ENCODE assay signal across 17 cellular contexts in the genomic region with DNA sequence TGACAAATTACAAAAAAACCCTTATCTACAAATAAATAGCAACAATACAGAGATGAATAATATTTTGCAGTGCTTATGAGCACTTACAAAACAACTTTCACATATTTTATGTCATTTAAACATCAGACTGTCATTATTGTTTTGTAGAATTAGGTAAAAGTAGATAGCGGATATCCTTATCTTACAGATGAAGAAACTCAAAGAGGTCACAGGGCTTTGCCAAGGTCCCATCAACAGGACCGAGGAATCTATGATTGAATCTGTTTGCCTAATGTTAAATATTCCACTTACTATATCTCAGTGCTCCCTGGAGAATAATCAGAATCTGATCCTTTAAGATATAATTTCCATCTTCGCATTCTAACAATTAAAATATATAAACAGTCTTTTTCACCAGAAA.
A peak's percentile ranks its signal among the peaks of the same experiment; 100 is the strongest.
DNase-seq lines count a peak whose midpoint lies in the region; ATAC-seq and TF ChIP-seq lines count a peak whose summit lies in the region.
"Had no signal": no experiment of that assay in that cellular context is flagged by ENCODE, and none has a peak within 500 bp of the region (broad histone marks: within the 10 kb centered on the region; RNA-seq: fewer than 3 reads in every experiment).

No MANE protein-coding gene starts in this region.

- H3K27me3 Mint-ChIP-seq in nephron (ENCODE audit: low read depth) = no peaks in the 10 kb centered on the region
- H3K27me3 Mint-ChIP-seq: B cell; CD4-positive, alpha-beta T cell had no signal

- H3K27ac ChIP-seq in left ventricle myocardium inferior (replicated peaks) (peak overlapping the region; percentile 70), heart right ventricle (peak overlapping the region in 2 of 10 donors; percentile 6 to 33)
- H3K27ac ChIP-seq: 22Rv1; A549; BLaER1 treated with 17β-estradiol and CSF1 and Interleukin-3, amounts not matched to agents 10 nM and 100 nM; C4-2B had no signal

- H3K36me3 ChIP-seq in left ventricle myocardium inferior (no peaks in the 10 kb centered on the region), heart right ventricle (no peaks in the 10 kb centered on the region)
- H3K36me3 ChIP-seq: BLaER1 treated with 17β-estradiol and CSF1 and Interleukin-3, amounts not matched to agents 10 nM and 100 nM had no signal

- H3K4me1 ChIP-seq in left ventricle myocardium inferior = peaks cover 5% of the 10 kb centered on the region
- peaks cover 0 to 24% (median 7%) of the 10 kb centered on the region in 9 donors for H3K4me1 ChIP-seq in heart right ventricle
- H3K4me1 ChIP-seq: A549, Caco-2 had no signal

- H3K4me1 Mint-ChIP-seq in nephron = peaks cover 38% of the 10 kb centered on the region
- H3K4me1 Mint-ChIP-seq: B cell had no signal

- DNase-seq in left ventricle myocardium inferior (no peak), heart right ventricle (no peak)
- DNase-seq: AML-193; Caco-2; Calu3; CD4-positive, alpha-beta T cell; CD8-positive, alpha-beta T cell; DMS79 treated with DMSO at 0.1 percent for 48 hours; GF-D8 had no signal

- no peaks in the 10 kb centered on the region for H3K36me3 Mint-ChIP-seq in nephron (ENCODE audit: low read depth)
- H3K36me3 Mint-ChIP-seq: CD8-positive, alpha-beta T cell had no signal

- H3K9me3 Mint-ChIP-seq in nephron = no peaks in the 10 kb centered on the region
- H3K9me3 Mint-ChIP-seq: CD4-positive, alpha-beta T cell had no signal

- peak overlapping the region in 2 of 3 experiments; percentile 32 to 67 for H3K27ac Mint-ChIP-seq in nephron
- H3K27ac Mint-ChIP-seq: B cell; CD4-positive, alpha-beta T cell; CD8-positive, alpha-beta T cell had no signal

- no peaks in the 10 kb centered on the region for H3K9me3 ChIP-seq in left ventricle myocardium inferior (replicated peaks)
- no peaks in the 10 kb centered on the region for H3K9me3 ChIP-seq in heart right ventricle
- H3K9me3 ChIP-seq: A549; BLaER1 treated with 17β-estradiol and CSF1 and Interleukin-3, amounts not matched to agents 10 nM and 100 nM; Caco-2 had no signal

- WGBS in heart right ventricle, 2 donors = 74 to 84% methylated on average over 3 of the region's 3 CpGs

- H3K4me3 ChIP-seq in left ventricle myocardium inferior = no peak overlapping the region
- no peak overlapping the region for H3K4me3 ChIP-seq in heart right ventricle
- H3K4me3 ChIP-seq: A549; BLaER1 treated with 17β-estradiol and CSF1 and Interleukin-3, amounts not matched to agents 10 nM and 100 nM had no signal

- no peak overlapping the region for H3K4me3 Mint-ChIP-seq in nephron
- H3K4me3 Mint-ChIP-seq: B cell; CD4-positive, alpha-beta T cell; CD8-positive, alpha-beta T cell had no signal

- no peaks in the 10 kb centered on the region for H3K27me3 ChIP-seq in left ventricle myocardium inferior (ENCODE audit: low read depth)
- no peaks in the 10 kb centered on the region for H3K27me3 ChIP-seq in heart right ventricle
- H3K27me3 ChIP-seq: BLaER1 treated with 17β-estradiol and CSF1 and Interleukin-3, amounts not matched to agents 10 nM and 100 nM had no signal

- ATAC-seq in heart right ventricle (no peak), HG03039 (IDR thresholded peaks at IDR 0.05; ENCODE audit: unreplicated experiment) (no peak), HG03354 (IDR thresholded peaks at IDR 0.05; ENCODE audit: poor library complexity, severe bottlenecking, unreplicated experiment) (no peak)
- ATAC-seq: A549; CD8-positive, alpha-beta T cell had no signal

- no peak for TF ChIP-seq CTCF in left ventricle myocardium inferior (IDR thresholded peaks at IDR 0.05; ENCODE audit: borderline replicate concordance)
- TF ChIP-seq CTCF in heart right ventricle (IDR thresholded peaks at IDR 0.05) = no peak
- no peak for TF ChIP-seq CTCF in nephron (IDR thresholded peaks at IDR 0.05; ENCODE audit: unreplicated experiment in 3 of 3)

- intact Hi-C loops in left ventricle myocardium inferior (cut with micrococcal nuclease) = no loop called here
- intact Hi-C loops in heart right ventricle (cut with DNase I) = no loop called here
